Comparison of ENCODE assay signal across 18 cellular contexts in the genomic region with DNA sequence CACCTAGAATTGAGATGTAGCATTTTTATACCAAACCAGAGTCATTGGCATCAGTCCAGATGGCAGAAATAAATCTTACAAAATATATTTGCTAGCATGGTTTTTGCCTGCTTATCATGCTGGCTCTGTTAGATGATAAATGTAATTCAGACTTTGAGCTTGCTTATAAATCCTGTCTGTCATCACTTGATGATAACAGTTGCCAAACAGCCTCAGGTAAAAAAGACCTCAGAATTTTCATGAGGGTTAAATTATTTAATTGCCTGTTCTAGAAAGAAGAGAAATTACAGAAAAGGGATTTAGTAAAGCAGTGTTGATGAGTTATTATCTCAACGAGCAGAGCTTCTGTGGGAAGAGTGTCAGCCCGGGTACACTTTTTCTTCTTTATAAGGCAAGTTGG.
DNase-seq lines count a peak whose midpoint lies in the region; ATAC-seq and TF ChIP-seq lines count a peak whose summit lies in the region.
"Had no signal": no experiment of that assay in that cellular context is flagged by ENCODE, and none has a peak within 500 bp of the region (broad histone marks: within the 10 kb centered on the region; RNA-seq: fewer than 3 reads in every experiment).

No MANE protein-coding gene starts in this region.

- no TSS peak for BruUV-seq in OCI-LY7 (replicated peaks; lab: Mats Ljungman, UMichigan)

- peak in 1 of 2 experiments; percentile 83; a peak in 2 of 4 replicates for TF ChIP-seq EP300 in SK-N-SH (IDR thresholded peaks at IDR 0.05; ENCODE audit: borderline replicate concordance in 1 of 2, low read depth in 1 of 2, low read length in 1 of 2)

- H4K20me1 ChIP-seq in SK-N-SH (ENCODE audit: insufficient read depth) (no peaks in the 10 kb centered on the region), OCI-LY7 (ENCODE audit: insufficient read depth, low read length) (no peaks in the 10 kb centered on the region)
- H4K20me1 ChIP-seq: BLaER1 had no signal

- 0 out of 2 replicates have a peak, but pooled peaks cover 3% of the 10 kb centered on the region for H3K9me2 ChIP-seq in SK-N-SH
- H3K9me2 ChIP-seq in OCI-LY7 (ENCODE audit: insufficient read depth, low read length) = no peaks in the 10 kb centered on the region

- intact Hi-C loops in psoas muscle (cut with DNase I) (no loop called here), OCI-LY7 (cut with micrococcal nuclease; ENCODE audit: unreplicated experiment) (no loop called here)

- peak overlapping the region in 1 of 2 experiments; percentile 22; a peak in 2 of 4 replicates for H3K27ac ChIP-seq in SK-N-SH (ENCODE audit: low read depth in 2 of 2, low read length in 1 of 2)
- H3K27ac ChIP-seq in psoas muscle = no peak overlapping the region
- H3K27ac ChIP-seq in OCI-LY7 (ENCODE audit: low read depth, low read length, poor library complexity, severe bottlenecking) = no peak overlapping the region
- H3K27ac ChIP-seq: BLaER1, SJSA1 had no signal

- H3K79me2 ChIP-seq in SK-N-SH (ENCODE audit: insufficient read depth) = peaks cover 9% of the 10 kb centered on the region; the same call in 1 of the 2 replicates
- no peaks in the 10 kb centered on the region for H3K79me2 ChIP-seq in OCI-LY7 (ENCODE audit: insufficient read depth, low read depth, low read length)

- no peak for TF ChIP-seq RAD21 in SK-N-SH (IDR thresholded peaks at IDR 0.05; ENCODE audit: low read length)

- 67% methylated on average over 2 of the region's 2 CpGs for WGBS in SK-N-SH (ENCODE audit: low lambda C conversion rate)
- 78 to 89% (median 88%) methylated on average over 2 of the region's 2 CpGs for WGBS in psoas muscle, 3 donors

- peaks cover 9% of the 10 kb centered on the region for H3F3A ChIP-seq in SK-N-SH (replicated peaks; ENCODE audit: insufficient read depth)

- POLR2A ChIA-PET in HEK293T (lab: Yijun Ruan, JAX) = no interaction called here
- POLR2A ChIA-PET in SK-N-SH (lab: Yijun Ruan, JAX) = no interaction called here
- POLR2A ChIA-PET in OCI-LY7 (lab: Charles Lee) = interaction anchor here (1.0 kb wide), 1 partner anchor 10 kb away, joined by 3 read pairs; no protein-coding TSS in a partner anchor

- no peak overlapping the region for H3K9ac ChIP-seq in SK-N-SH
- H3K9ac ChIP-seq: BLaER1 had no signal

- TF ChIP-seq CTCF in BE2C (IDR thresholded peaks at IDR 0.05; ENCODE audit: low read depth, low read length) (no peak), SK-N-SH (IDR thresholded peaks at IDR 0.05) (no peak), psoas muscle (IDR thresholded peaks at IDR 0.05) (no peak), OCI-LY7 (conservative IDR thresholded peaks at IDR 0.05; ENCODE audit: low read length) (no peak)

- H3K9me3 ChIP-seq in BE2C (no peaks in the 10 kb centered on the region), SK-N-SH (no peaks in the 10 kb centered on the region), psoas muscle (no peaks in the 10 kb centered on the region), OCI-LY7 (ENCODE audit: low read length) (no peaks in the 10 kb centered on the region)
- H3K9me3 ChIP-seq: BLaER1, Peyer's patch, SJSA1 had no signal

- H2AFZ ChIP-seq in SK-N-SH (ENCODE audit: low read depth) = no peak overlapping the region
- no peak overlapping the region for H2AFZ ChIP-seq in OCI-LY7 (ENCODE audit: low read length)

- H3K4me3 ChIP-seq in BE2C (ENCODE audit: low read depth, low read length) = no peak overlapping the region
- H3K4me3 ChIP-seq in SK-N-SH (ENCODE audit: low read depth in 2 of 2, low read length in 1 of 2) = no peak overlapping the region
- H3K4me3 ChIP-seq in psoas muscle = no peak overlapping the region
- no peak overlapping the region for H3K4me3 ChIP-seq in OCI-LY7 (ENCODE audit: low read depth, low read length, poor library complexity, severe bottlenecking)
- H3K4me3 ChIP-seq: BLaER1, Peyer's patch, SJSA1 had no signal

- ATAC-seq in left lobe of liver = peak; percentile 77
- ATAC-seq in GM21423 (IDR thresholded peaks at IDR 0.05; ENCODE audit: unreplicated experiment) = no peak
- ATAC-seq in psoas muscle = no peak

- H3K27me3 ChIP-seq in BE2C (no peaks in the 10 kb centered on the region), SK-N-SH (ENCODE audit: insufficient read depth) (no peaks in the 10 kb centered on the region), psoas muscle (ENCODE audit: insufficient read depth in 3 of 3, low read length in 2 of 3) (no peaks in the 10 kb centered on the region)
- H3K27me3 ChIP-seq: BLaER1, Peyer's patch, SJSA1 had no signal

- no peaks in the 10 kb centered on the region for H3K36me3 ChIP-seq in BE2C
- peaks cover 57 to 70% of the 10 kb centered on the region in 2 experiments for H3K36me3 ChIP-seq in SK-N-SH (replicated peaks in 1 of 2; ENCODE audit: control insufficient read depth in 1 of 2, insufficient read depth in 2 of 2, low read length in 1 of 2)
- H3K36me3 ChIP-seq in psoas muscle (ENCODE audit: insufficient read depth in 1 of 2, low read depth in 1 of 2) = peaks cover 0 to 26% of the 10 kb centered on the region in 2 donors
- no peaks in the 10 kb centered on the region for H3K36me3 ChIP-seq in OCI-LY7 (ENCODE audit: insufficient read depth, low read length)
- H3K36me3 ChIP-seq: SJSA1 had no signal

- DNase-seq in BE2C = peak; percentile 7
- no peak for DNase-seq in HEK293T (ENCODE audit: extremely low spot score)
- DNase-seq in SK-N-SH = peak; percentile 33
- DNase-seq in left lobe of liver (ENCODE audit: low spot score) = no peak
- DNase-seq in GM03348 (ENCODE audit: low spot score) = no peak
- DNase-seq in psoas muscle = no peak
- no peak for DNase-seq in OCI-LY7 (ENCODE audit: low spot score)
- DNase-seq: CD4-positive, alpha-beta memory T cell; DMS53; EL; MM.1S; NCI-H1092 treated with DMSO at 0.1 percent for 48 hours; NCI-H1930; NCI-H526; Peyer's patch had no signal

- CTCF ChIA-PET in HEK293T (lab: Yijun Ruan, JAX) (no interaction called here), SK-N-SH (lab: Yijun Ruan, JAX) (interaction anchor here (1.8 kb wide), 1 partner anchor 21 kb away, joined by 4 read pairs; no protein-coding TSS in a partner anchor), OCI-LY7 (lab: Charles Lee; ENCODE audit: unreplicated experiment) (no interaction called here)

- H3K4me2 ChIP-seq in SK-N-SH (no peak overlapping the region), OCI-LY7 (ENCODE audit: low read length) (no peak overlapping the region)
- H3K4me2 ChIP-seq: BLaER1 had no signal

- H3K4me1 ChIP-seq in BE2C (no peaks in the 10 kb centered on the region), SK-N-SH (ENCODE audit: control insufficient read depth in 1 of 2, insufficient read depth in 2 of 2, low read depth in 1 of 2, low read length in 1 of 2) (peaks cover 0 to 10% of the 10 kb centered on the region in 2 experiments; a peak in 2 of 4 replicates), psoas muscle (no peaks in the 10 kb centered on the region), OCI-LY7 (ENCODE audit: insufficient read depth, low read length, poor library complexity, severe bottlenecking) (no peaks in the 10 kb centered on the region)
- H3K4me1 ChIP-seq: BLaER1, Peyer's patch, SJSA1 had no signal

TF ChIP-seq in HEK293T, 16 proteins besides CTCF, POLR2A, EP300 and RAD21:
- TF ChIP-seq, protein P1, sequence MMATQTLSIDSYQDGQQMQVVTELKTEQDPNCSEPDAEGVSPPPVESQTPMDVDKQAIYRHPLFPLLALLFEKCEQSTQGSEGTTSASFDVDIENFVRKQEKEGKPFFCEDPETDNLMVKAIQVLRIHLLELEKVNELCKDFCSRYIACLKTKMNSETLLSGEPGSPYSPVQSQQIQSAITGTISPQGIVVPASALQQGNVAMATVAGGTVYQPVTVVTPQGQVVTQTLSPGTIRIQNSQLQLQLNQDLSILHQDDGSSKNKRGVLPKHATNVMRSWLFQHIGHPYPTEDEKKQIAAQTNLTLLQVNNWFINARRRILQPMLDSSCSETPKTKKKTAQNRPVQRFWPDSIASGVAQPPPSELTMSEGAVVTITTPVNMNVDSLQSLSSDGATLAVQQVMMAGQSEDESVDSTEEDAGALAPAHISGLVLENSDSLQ (IDR thresholded peaks at IDR 0.05) = peak; percentile 56
- no peak for TF ChIP-seq BHLHE40 (IDR thresholded peaks at IDR 0.05; ENCODE audit: borderline replicate concordance)

TF ChIP-seq in SK-N-SH, 30 proteins besides CTCF, POLR2A, EP300 and RAD21:
- TF ChIP-seq FOXJ3 (CRISPR knock-in tag; IDR thresholded peaks at IDR 0.05) (0 out of 2 replicates have a peak, but pooled peaks have one; percentile 36), GATA2 (CRISPR knock-in tag; IDR thresholded peaks at IDR 0.05) (peak; percentile 87), CHD2 (IDR thresholded peaks at IDR 0.05; ENCODE audit: low read length, partially characterized antibody) (peak; percentile 61), RCOR1 (IDR thresholded peaks at IDR 0.05; ENCODE audit: low read length) (peak; percentile 71), RXRA (IDR thresholded peaks at IDR 0.05; ENCODE audit: borderline replicate concordance, low read depth) (no peak)
- TF ChIP-seq, protein P2, sequence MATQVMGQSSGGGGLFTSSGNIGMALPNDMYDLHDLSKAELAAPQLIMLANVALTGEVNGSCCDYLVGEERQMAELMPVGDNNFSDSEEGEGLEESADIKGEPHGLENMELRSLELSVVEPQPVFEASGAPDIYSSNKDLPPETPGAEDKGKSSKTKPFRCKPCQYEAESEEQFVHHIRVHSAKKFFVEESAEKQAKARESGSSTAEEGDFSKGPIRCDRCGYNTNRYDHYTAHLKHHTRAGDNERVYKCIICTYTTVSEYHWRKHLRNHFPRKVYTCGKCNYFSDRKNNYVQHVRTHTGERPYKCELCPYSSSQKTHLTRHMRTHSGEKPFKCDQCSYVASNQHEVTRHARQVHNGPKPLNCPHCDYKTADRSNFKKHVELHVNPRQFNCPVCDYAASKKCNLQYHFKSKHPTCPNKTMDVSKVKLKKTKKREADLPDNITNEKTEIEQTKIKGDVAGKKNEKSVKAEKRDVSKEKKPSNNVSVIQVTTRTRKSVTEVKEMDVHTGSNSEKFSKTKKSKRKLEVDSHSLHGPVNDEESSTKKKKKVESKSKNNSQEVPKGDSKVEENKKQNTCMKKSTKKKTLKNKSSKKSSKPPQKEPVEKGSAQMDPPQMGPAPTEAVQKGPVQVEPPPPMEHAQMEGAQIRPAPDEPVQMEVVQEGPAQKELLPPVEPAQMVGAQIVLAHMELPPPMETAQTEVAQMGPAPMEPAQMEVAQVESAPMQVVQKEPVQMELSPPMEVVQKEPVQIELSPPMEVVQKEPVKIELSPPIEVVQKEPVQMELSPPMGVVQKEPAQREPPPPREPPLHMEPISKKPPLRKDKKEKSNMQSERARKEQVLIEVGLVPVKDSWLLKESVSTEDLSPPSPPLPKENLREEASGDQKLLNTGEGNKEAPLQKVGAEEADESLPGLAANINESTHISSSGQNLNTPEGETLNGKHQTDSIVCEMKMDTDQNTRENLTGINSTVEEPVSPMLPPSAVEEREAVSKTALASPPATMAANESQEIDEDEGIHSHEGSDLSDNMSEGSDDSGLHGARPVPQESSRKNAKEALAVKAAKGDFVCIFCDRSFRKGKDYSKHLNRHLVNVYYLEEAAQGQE (IDR thresholded peaks at IDR 0.05; ENCODE audit: low read depth, low read length) = no peak

Comparison
In these comparisons a context has a peak if more than half of its experiments do, and no peak if none do; other contexts are left out.
1. DNase-seq: peak in BE2C (single experiment) and SK-N-SH (single experiment); none in HEK293T (single experiment), left lobe of liver (single experiment), GM03348 (single experiment), psoas muscle (0 of 2) and OCI-LY7 (single experiment).